In genomic region chr22:44024288-44024908, GRCh38 we compare ENCODE assay signal across 8 cellular contexts. TPM values are rescaled to one million over a fixed set of nuclear protein-coding genes. Genes with fewer than 3 reads are reported as not detected.
DNase-seq lines count a peak whose midpoint lies in the region; ATAC-seq, FAIRE-seq and TF ChIP-seq lines count a peak whose summit lies in the region.

PARVB (plus strand) TSS chr22:44024302; CDS start chr22:44024340, 38 bp downstream.

- H2BK120ac ChIP-seq in H9 (ENCODE audit: low read depth, low read length, poor library complexity, severe bottlenecking): no peak within 1 kb of the TSS

- H3K27ac Mint-ChIP-seq in H9: no peak within 1 kb of the TSS

- H3K36me3 ChIP-seq in endothelial cell of umbilical vein (ENCODE audit: control insufficient read depth in 2 of 2, extremely low read depth in 1 of 2, insufficient read depth in 2 of 2, low read length in 2 of 2): no peaks in the 10 kb centered on the region
- no peaks in the 10 kb centered on the region for H3K36me3 ChIP-seq in thymus (ENCODE audit: control insufficient read depth, insufficient read depth)

- DNase-seq in AG10803 (ENCODE audit: low read depth) (peak; percentile 28), H9 (no peak), UCSD-AML1 (lab: John Stamatoyannopoulos, UW; ENCODE audit: unreplicated experiment) (peak; percentile 48), endothelial cell of umbilical vein (ENCODE audit: low read depth, low spot score) (no peak), mucosa of gallbladder (ENCODE audit: low spot score) (no peak), HT-29 (ENCODE audit: low spot score) (no peak)

- peaks cover 24 to 32% of the 10 kb centered on the region in 2 experiments for H3K4me1 Mint-ChIP-seq in H9

- no peak for TF ChIP-seq CTCF in AG10803 (conservative IDR thresholded peaks at IDR 0.05; ENCODE audit: low read length)
- no peak for TF ChIP-seq CTCF in H9 (conservative IDR thresholded peaks at IDR 0.05)
- no peak for TF ChIP-seq CTCF in endothelial cell of umbilical vein (IDR thresholded peaks at IDR 0.05; ENCODE audit: extremely low read depth in 1 of 2, insufficient read depth in 1 of 2, low read depth in 1 of 2, low read length in 2 of 2)

- H3K9me1 ChIP-seq in endothelial cell of umbilical vein (replicated peaks; ENCODE audit: control insufficient read depth, extremely low read depth, insufficient read depth, low read length): no peaks in the 10 kb centered on the region

- H2BK12ac ChIP-seq in H9 (ENCODE audit: insufficient read length, low read depth, low read length): no peak within 1 kb of the TSS

- H2AFZ ChIP-seq in H9 (ENCODE audit: low read length) (no peak within 1 kb of the TSS), endothelial cell of umbilical vein (ENCODE audit: low read depth, low read length) (peak within 1 kb of the TSS; percentile 69)

- no peak within 1 kb of the TSS for H2BK5ac ChIP-seq in H9 (ENCODE audit: insufficient read length, low read length)

- H3K27ac ChIP-seq in H9 (ENCODE audit: insufficient read length, low read depth, low read length) (no peak within 1 kb of the TSS), endothelial cell of umbilical vein (ENCODE audit: insufficient read depth, low read depth, low read length) (peak within 1 kb of the TSS; percentile 99), thymus (ENCODE audit: low read depth) (peak within 1 kb of the TSS; percentile 70)

- H4K8ac ChIP-seq in H9 (replicated peaks; ENCODE audit: insufficient read length, low read depth, low read length): no peak within 1 kb of the TSS

- no peak within 1 kb of the TSS for H3K56ac ChIP-seq in H9 (ENCODE audit: insufficient read length, low read depth, low read length)

- H3K4me3 Mint-ChIP-seq in H9: peak within 1 kb of the TSS; percentile 72 to 80

- H3K4me2 ChIP-seq in H9 (ENCODE audit: insufficient read depth, insufficient read length, low read length) (peak within 1 kb of the TSS; percentile 51), endothelial cell of umbilical vein (ENCODE audit: insufficient read depth, low read length) (peak within 1 kb of the TSS; percentile 92)

- POLR2A ChIA-PET in endothelial cell of umbilical vein (lab: Charles Lee): no interaction called here

- BruUV-seq in endothelial cell of umbilical vein (replicated peaks; lab: Mats Ljungman, UMichigan): no TSS peak

- H3K18ac ChIP-seq in H9 (ENCODE audit: insufficient read length, low read depth, low read length): peak within 1 kb of the TSS; percentile 96

- CTCF ChIA-PET in endothelial cell of umbilical vein (lab: Charles Lee): interaction anchor here (2.2 to 3.3 kb wide), 3 partner anchors 21 to 62 kb away, joined by 5 to 24 read pairs (median 10); no protein-coding TSS in a partner anchor

- no peaks in the 10 kb centered on the region for H3K79me1 ChIP-seq in H9 (ENCODE audit: insufficient read depth, low read depth, low read length, poor library complexity, severe bottlenecking)

- no peak within 1 kb of the TSS for H4K5ac ChIP-seq in H9 (ENCODE audit: insufficient read length, low read depth, low read length)

- H4K20me1 ChIP-seq in H9 (ENCODE audit: control insufficient read depth, insufficient read depth, insufficient read length) (no peaks in the 10 kb centered on the region), endothelial cell of umbilical vein (replicated peaks; ENCODE audit: control insufficient read depth, extremely low read depth, insufficient read depth, low read length) (no peaks in the 10 kb centered on the region)

- no peak within 1 kb of the TSS for H3K23ac ChIP-seq in H9 (ENCODE audit: insufficient read length, low read depth, low read length)

- no peaks in the 10 kb centered on the region; the same call in 1 of the 2 replicates for H3K4me1 ChIP-seq in H9 (ENCODE audit: insufficient read depth, low read length)
- peaks cover 60% of the 10 kb centered on the region for H3K4me1 ChIP-seq in endothelial cell of umbilical vein (ENCODE audit: control insufficient read depth, extremely low read depth, insufficient read depth, low read length)
- no peaks in the 10 kb centered on the region for H3K4me1 ChIP-seq in thymus (ENCODE audit: control insufficient read depth, insufficient read depth, low read length)

- H2BK15ac ChIP-seq in H9 (ENCODE audit: low read depth, low read length): no peak within 1 kb of the TSS

- no peak for FAIRE-seq in endothelial cell of umbilical vein (lab: Jason Lieb, UNC)

- no peak within 1 kb of the TSS for H3T11ph ChIP-seq in H9 (ENCODE audit: low read length)

- no peak within 1 kb of the TSS for H3K4ac ChIP-seq in H9 (ENCODE audit: low read depth, low read length)

- H3K79me2 ChIP-seq in H9 (ENCODE audit: insufficient read depth, low read length): no peaks in the 10 kb centered on the region
- H3K79me2 ChIP-seq in endothelial cell of umbilical vein (ENCODE audit: control insufficient read depth, insufficient read depth, low read length): peaks cover 60% of the 10 kb centered on the region

- no peak within 1 kb of the TSS for H2BK20ac ChIP-seq in H9 (ENCODE audit: low read depth, low read length, poor library complexity, severe bottlenecking)

- dilution Hi-C loops in endothelial cell of umbilical vein (cut with MboI; ENCODE audit: extremely low pct_ligation_motif_present, low sequenced_read_pairs): no loop called here

- H3K27me3 ChIP-seq in H9 (ENCODE audit: insufficient read depth, low read length) (no peaks in the 10 kb centered on the region), endothelial cell of umbilical vein (ENCODE audit: control insufficient read depth in 2 of 2, insufficient read depth in 2 of 2, low read length in 2 of 2) (no peaks in the 10 kb centered on the region), thymus (ENCODE audit: control insufficient read depth, insufficient read depth) (peaks cover 25% of the 10 kb centered on the region)

- H3K9me3 ChIP-seq in H9 (ENCODE audit: control insufficient read depth, low read depth, low read length) (no peaks in the 10 kb centered on the region), endothelial cell of umbilical vein (replicated peaks; ENCODE audit: control insufficient read depth, insufficient read depth, low read length) (no peaks in the 10 kb centered on the region), thymus (ENCODE audit: control insufficient read depth) (no peaks in the 10 kb centered on the region)

- peaks cover 12% of the 10 kb centered on the region for H3K27me3 Mint-ChIP-seq in H9 (ENCODE audit: low read depth)

- no peak for TF ChIP-seq POLR2A in endothelial cell of umbilical vein (IDR thresholded peaks at IDR 0.05; ENCODE audit: low read depth, low read length)

- no peak for ATAC-seq in GM19397 (IDR thresholded peaks at IDR 0.05; ENCODE audit: unreplicated experiment)

- H3K9me3 Mint-ChIP-seq in H9: no peaks in the 10 kb centered on the region; a peak in 1 of 5 replicates

- H3K23me2 ChIP-seq in H9 (ENCODE audit: insufficient read length, low read depth, low read length, poor library complexity, severe bottlenecking): peaks cover 8% of the 10 kb centered on the region

- H3K9ac ChIP-seq in H9 (ENCODE audit: extremely low read depth, insufficient read length, low read length): no peak within 1 kb of the TSS
- H3K9ac ChIP-seq in endothelial cell of umbilical vein (replicated peaks; ENCODE audit: extremely low read depth, insufficient read depth, low read length): peak within 1 kb of the TSS; percentile 88

- intact Hi-C loops in endothelial cell of umbilical vein (cut with micrococcal nuclease): loop anchor here (10.0 kb wide), 1 partner anchor 1290 kb away; no protein-coding TSS in a partner anchor

- H3K14ac ChIP-seq in H9 (ENCODE audit: insufficient read depth, low read length): peak within 1 kb of the TSS; percentile 97

- no CpG with 5 or more reads among the region's 82 CpGs for WGBS in H9 (ENCODE audit: extremely low coverage, insufficient read length, low lambda C conversion rate)
- WGBS in thymus: 3% methylated on average over 82 of the region's 82 CpGs

- no peak within 1 kb of the TSS for H4K91ac ChIP-seq in H9 (ENCODE audit: insufficient read length, low read depth, low read length)

- H3K36me3 Mint-ChIP-seq in H9 (ENCODE audit: insufficient read depth in 1 of 3, low read depth in 3 of 3): no peaks in the 10 kb centered on the region

- H3K4me3 ChIP-seq in AG10803 (ENCODE audit: low read length) (peak within 1 kb of the TSS; percentile 77), endothelial cell of umbilical vein (replicated peaks in 1 of 3; ENCODE audit: insufficient read depth in 1 of 3, low read depth in 1 of 3, low read length in 3 of 3) (peak within 1 kb of the TSS; percentile 66 to 68 (median 66)), thymus (ENCODE audit: low read length) (peak within 1 kb of the TSS; percentile 53)

- no peak within 1 kb of the TSS for H2AK5ac ChIP-seq in H9 (ENCODE audit: insufficient read length, low read length)

TF ChIP-seq in endothelial cell of umbilical vein, 7 proteins besides CTCF, POLR2A, EP300 and RAD21:
- no peak for TF ChIP-seq FOS (IDR thresholded peaks at IDR 0.05; ENCODE audit: borderline replicate concordance, insufficient read depth, low read length)
- TF ChIP-seq POLR2AphosphoS5 (IDR thresholded peaks at IDR 0.05; ENCODE audit: insufficient read depth, low read depth, low read length): no peak
- TF ChIP-seq JUN (IDR thresholded peaks at IDR 0.05; ENCODE audit: borderline replicate concordance, insufficient read depth, insufficient read length, low read depth): no peak
- TF ChIP-seq MYC (IDR thresholded peaks at IDR 0.05; ENCODE audit: low read depth, low read length): no peak
- no peak for TF ChIP-seq MAX (IDR thresholded peaks at IDR 0.05; ENCODE audit: insufficient read depth, insufficient read length)
- no peak for TF ChIP-seq EZH2 (IDR thresholded peaks at IDR 0.05; ENCODE audit: borderline replicate concordance, low read depth, low read length, severe bottlenecking)
- TF ChIP-seq GATA2 (IDR thresholded peaks at IDR 0.05; ENCODE audit: insufficient read depth, insufficient read length, low read depth, low read length): no peak

RNA-seq across cellular contexts. Expression of gene PARVB, which starts in this region (rescaled TPM):
- 15.6 and 17.2 TPM in 2 replicates for total RNA-seq in H9 (2021)
- total RNA-seq in endothelial cell of umbilical vein: 151 and 155 TPM in 2 replicates
- polyA plus RNA-seq in endothelial cell of umbilical vein: 162 and 166 TPM in 2 replicates
- 199 and 231 TPM in 2 replicates for polyA plus RNA-seq in endothelial cell of umbilical vein (2011; cell fraction: cytosol; rRNA removed)
- polyA plus RNA-seq in endothelial cell of umbilical vein (2011; cell fraction: nucleus; rRNA removed): 96.4 and 111 TPM in 2 replicates
- 141 TPM in 2 replicates for polyA plus RNA-seq in endothelial cell of umbilical vein (2012)
- 95.1 and 97.9 TPM in 2 replicates for polyA minus RNA-seq in endothelial cell of umbilical vein
- polyA minus RNA-seq in endothelial cell of umbilical vein (2011; cell fraction: cytosol; rRNA and poly(A)+ RNA removed): 17.4 TPM
- 22.0 and 26.0 TPM in 2 replicates for polyA minus RNA-seq in endothelial cell of umbilical vein (2011; cell fraction: nucleus; rRNA and poly(A)+ RNA removed)
- 16.5 TPM for total RNA-seq in mucosa of gallbladder
- polyA plus RNA-seq in thymus: 15.2 TPM
- total RNA-seq in HT-29 (2014; rRNA removed; shearing (Covaris generic)): not detected in 2 replicates

Comparison
In these comparisons a context has a peak if more than half of its experiments do, and no peak if none do; other contexts are left out.
1. RNA of gene PARVB (total RNA-seq): 151 to 155 TPM in endothelial cell of umbilical vein, 16.5 TPM in mucosa of gallbladder (single experiment) and 15.6 to 17.2 TPM in H9; not detected in HT-29; every median in the first group is over 10 times any median in the second.
2. DNase-seq: peak in AG10803 (single experiment) and UCSD-AML1 (single experiment); none in H9 (single experiment), endothelial cell of umbilical vein (single experiment), mucosa of gallbladder (single experiment) and HT-29 (single experiment).
3. Peak in every context shown above with its lines, with median percentiles within 50 percentile points of each other: H3K4me3 ChIP-seq.